19 cellular contexts compared by ENCODE assay signal in the genomic region with DNA sequence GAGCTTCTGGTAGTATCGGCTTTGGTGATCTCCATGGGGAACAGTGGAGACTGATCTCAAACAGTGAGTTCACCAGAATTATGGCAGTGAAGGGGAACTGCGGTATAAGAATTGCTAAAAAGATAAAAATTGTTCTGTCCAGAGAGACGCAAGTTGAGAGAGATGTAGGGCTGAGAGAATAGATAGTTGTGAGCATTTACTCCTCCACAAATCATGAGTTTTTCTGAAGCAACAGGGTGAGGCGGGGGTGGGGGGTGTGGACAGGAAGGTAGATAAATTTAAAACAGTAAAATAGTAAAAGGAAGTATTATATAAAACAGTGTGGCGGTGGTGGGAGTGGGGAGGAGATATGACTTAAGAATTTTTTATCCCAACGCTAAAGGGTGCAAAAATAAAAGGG.
DNase-seq lines count a peak whose midpoint lies in the region; ATAC-seq and TF ChIP-seq lines count a peak whose summit lies in the region.
"Had no signal": no experiment of that assay in that cellular context is flagged by ENCODE, and none has a peak within 500 bp of the region (broad histone marks: within the 10 kb centered on the region; RNA-seq: fewer than 3 reads in every experiment).

No MANE protein-coding gene starts in this region.

- H3K27me3 Mint-ChIP-seq in activated CD4-positive, alpha-beta memory T cell treated with anti-CD3 and anti-CD28 coated beads for 36 hours, result no peaks in the 10 kb centered on the region
- no peaks in the 10 kb centered on the region for H3K27me3 Mint-ChIP-seq in activated CD4-positive, alpha-beta memory T cell treated with anti-CD3 and anti-CD28 coated beads, Interleukin-2, amount 10 ng/mL, durations not matched to agents 7 days and 5 days
- H3K27me3 Mint-ChIP-seq in central memory CD8-positive, alpha-beta T cell, result no peaks in the 10 kb centered on the region
- no peaks in the 10 kb centered on the region for H3K27me3 Mint-ChIP-seq in stimulated activated naive CD8-positive, alpha-beta T cell treated with anti-CD3 and anti-CD28 coated beads, Interleukin-15, amount 100 ng/mL, for 72 hours

- 25 to 43% methylated on average over 6 of the region's 6 CpGs for WGBS in sigmoid colon, 2 donors

- no peak overlapping the region for H2AFZ ChIP-seq in OCI-LY1 (ENCODE audit: low read length)

- H3K4me1 ChIP-seq in OCI-LY1 (ENCODE audit: insufficient read depth, low read length, severe bottlenecking), result peaks cover 35% of the 10 kb centered on the region
- no peaks in the 10 kb centered on the region for H3K4me1 ChIP-seq in sigmoid colon

- no peak for DNase-seq in activated CD4-positive, alpha-beta memory T cell treated with anti-CD3 and anti-CD28 coated beads for 36 hours
- no peak for DNase-seq in activated CD4-positive, alpha-beta memory T cell treated with anti-CD3 and anti-CD28 coated beads, Interleukin-2, amount 10 ng/mL, durations not matched to agents 7 days and 5 days
- DNase-seq in central memory CD8-positive, alpha-beta T cell (ENCODE audit: low spot score in 2 of 2), result no peak
- no peak for DNase-seq in stimulated activated naive CD8-positive, alpha-beta T cell treated with anti-CD3 and anti-CD28 coated beads, Interleukin-15, amount 100 ng/mL, for 72 hours
- no peak for DNase-seq in AG08396 (ENCODE audit: low spot score)
- no peak for DNase-seq in sigmoid colon
- DNase-seq: ACHN; activated CD4-positive, alpha-beta T cell treated with anti-CD3 and anti-CD28 coated beads for 1 hour; activated effector memory CD4-positive, alpha-beta T cell treated with Interleukin-2 at 50 U/mL for 16 hours; DMS153; NCI-H146; nephron progenitor cell; PC-3; stimulated activated CD4-positive, alpha-beta T cell treated with anti-CD3 and anti-CD28 coated beads, Interleukin-2, amount 100 ng/mL, for 24 hours; stimulated activated CD8-positive, alpha-beta memory T cell treated with anti-CD3 and anti-CD28 coated beads, Interleukin-4, amount 100 ng/mL, for 48 hours had no signal

- POLR2A ChIA-PET in activated CD4-positive, alpha-beta memory T cell treated with anti-CD3 and anti-CD28 coated beads for 36 hours (lab: Charles Lee), result interaction anchor here (1.6 to 1.7 kb wide), 2 partner anchors 23 to 99 kb away, joined by 4 to 6 read pairs; partner anchors contain the start of gene NEDD9
- POLR2A ChIA-PET in activated CD4-positive, alpha-beta memory T cell treated with anti-CD3 and anti-CD28 coated beads, Interleukin-2, amount 10 ng/mL, durations not matched to agents 7 days and 5 days (lab: Charles Lee), result interaction anchor here (1.6 to 2.5 kb wide), 2 partner anchors 51 to 99 kb away, joined by 4 to 11 read pairs; partner anchors contain the start of gene NEDD9

- ATAC-seq in central memory CD8-positive, alpha-beta T cell (replicated peaks; ENCODE audit: extremely low read depth, poor library complexity, severe bottlenecking), result no peak
- no peak for ATAC-seq in stimulated activated naive CD8-positive, alpha-beta T cell treated with anti-CD3 and anti-CD28 coated beads, Interleukin-15, amount 100 ng/mL, for 72 hours
- ATAC-seq in GM21717 (IDR thresholded peaks at IDR 0.05; ENCODE audit: unreplicated experiment), result no peak
- ATAC-seq: SK-N-SH treated with all-trans-retinoic acid at 6 μM for 48 hours had no signal

- H3K9me2 ChIP-seq in OCI-LY1 (ENCODE audit: low read depth, low read length), result no peaks in the 10 kb centered on the region

- TF ChIP-seq CTCF in OCI-LY1 (IDR thresholded peaks at IDR 0.05; ENCODE audit: low read length), result no peak
- no peak for TF ChIP-seq CTCF in sigmoid colon (IDR thresholded peaks at IDR 0.05)

- 0 out of 2 replicates have a peak overlapping the region, but pooled peaks have one; percentile 2 for H3K4me2 ChIP-seq in OCI-LY1 (ENCODE audit: low read length)

- H3K9me3 ChIP-seq in OCI-LY1 (ENCODE audit: low read length) (no peaks in the 10 kb centered on the region), sigmoid colon (no peaks in the 10 kb centered on the region)

- no peaks in the 10 kb centered on the region for H3K36me3 ChIP-seq in OCI-LY1 (ENCODE audit: insufficient read depth, low read length)
- H3K36me3 ChIP-seq in sigmoid colon, result no peaks in the 10 kb centered on the region

- H3K27ac ChIP-seq in OCI-LY1 (ENCODE audit: low read depth, low read length, poor library complexity, severe bottlenecking) (no peak overlapping the region), sigmoid colon (no peak overlapping the region)

- no peaks in the 10 kb centered on the region for H3K79me2 ChIP-seq in OCI-LY1 (ENCODE audit: insufficient read depth, low read length)

- no peak for TF ChIP-seq EP300 in sigmoid colon (IDR thresholded peaks at IDR 0.05)

- no peak overlapping the region; the same call in 1 of the 2 replicates for H3K9ac ChIP-seq in OCI-LY1 (ENCODE audit: low read length)

- TF ChIP-seq POLR2A in sigmoid colon (IDR thresholded peaks at IDR 0.05), result no peak

- H3K36me3 Mint-ChIP-seq in activated CD4-positive, alpha-beta memory T cell treated with anti-CD3 and anti-CD28 coated beads for 36 hours, result peaks cover 20% of the 10 kb centered on the region
- H3K36me3 Mint-ChIP-seq in activated CD4-positive, alpha-beta memory T cell treated with anti-CD3 and anti-CD28 coated beads, Interleukin-2, amount 10 ng/mL, durations not matched to agents 7 days and 5 days (ENCODE audit: low read depth), result peaks cover 71% of the 10 kb centered on the region
- peaks cover 6% of the 10 kb centered on the region for H3K36me3 Mint-ChIP-seq in central memory CD8-positive, alpha-beta T cell (ENCODE audit: insufficient read depth)
- H3K36me3 Mint-ChIP-seq: brain had no signal

- H3K27ac Mint-ChIP-seq in activated CD4-positive, alpha-beta memory T cell treated with anti-CD3 and anti-CD28 coated beads for 36 hours, result peak overlapping the region; percentile 80
- H3K27ac Mint-ChIP-seq in activated CD4-positive, alpha-beta memory T cell treated with anti-CD3 and anti-CD28 coated beads, Interleukin-2, amount 10 ng/mL, durations not matched to agents 7 days and 5 days, result no peak overlapping the region
- peak overlapping the region; percentile 44 for H3K27ac Mint-ChIP-seq in central memory CD8-positive, alpha-beta T cell (ENCODE audit: low read depth)
- peak overlapping the region in 1 of 2 donors; percentile 11 for H3K27ac Mint-ChIP-seq in stimulated activated naive CD8-positive, alpha-beta T cell treated with anti-CD3 and anti-CD28 coated beads, Interleukin-15, amount 100 ng/mL, for 72 hours
- H3K27ac Mint-ChIP-seq: nephron progenitor cell had no signal

- H4K20me1 ChIP-seq in OCI-LY1 (ENCODE audit: insufficient read depth, low read length), result no peaks in the 10 kb centered on the region

- no peaks in the 10 kb centered on the region for H3K27me3 ChIP-seq in OCI-LY1 (ENCODE audit: insufficient read depth, low read length)
- H3K27me3 ChIP-seq in sigmoid colon, result no peaks in the 10 kb centered on the region

- CTCF ChIA-PET in activated CD4-positive, alpha-beta memory T cell treated with anti-CD3 and anti-CD28 coated beads for 36 hours (lab: Charles Lee), result no interaction called here
- CTCF ChIA-PET in activated CD4-positive, alpha-beta memory T cell treated with anti-CD3 and anti-CD28 coated beads, Interleukin-2, amount 10 ng/mL, durations not matched to agents 7 days and 5 days (lab: Charles Lee), result no interaction called here

- H3F3A ChIP-seq in OCI-LY1 (ENCODE audit: insufficient read depth, low read length), result no peaks in the 10 kb centered on the region

- H3K4me1 Mint-ChIP-seq in activated CD4-positive, alpha-beta memory T cell treated with anti-CD3 and anti-CD28 coated beads for 36 hours (ENCODE audit: low read depth), result peaks cover 74% of the 10 kb centered on the region
- peaks cover 40% of the 10 kb centered on the region for H3K4me1 Mint-ChIP-seq in activated CD4-positive, alpha-beta memory T cell treated with anti-CD3 and anti-CD28 coated beads, Interleukin-2, amount 10 ng/mL, durations not matched to agents 7 days and 5 days
- H3K4me1 Mint-ChIP-seq in central memory CD8-positive, alpha-beta T cell, result peaks cover 67% of the 10 kb centered on the region
- peaks cover 89% of the 10 kb centered on the region for H3K4me1 Mint-ChIP-seq in stimulated activated naive CD8-positive, alpha-beta T cell treated with anti-CD3 and anti-CD28 coated beads, Interleukin-15, amount 100 ng/mL, for 72 hours

- no peak overlapping the region for H3K4me3 Mint-ChIP-seq in activated CD4-positive, alpha-beta memory T cell treated with anti-CD3 and anti-CD28 coated beads for 36 hours
- H3K4me3 Mint-ChIP-seq in activated CD4-positive, alpha-beta memory T cell treated with anti-CD3 and anti-CD28 coated beads, Interleukin-2, amount 10 ng/mL, durations not matched to agents 7 days and 5 days, result no peak overlapping the region
- no peak overlapping the region for H3K4me3 Mint-ChIP-seq in central memory CD8-positive, alpha-beta T cell
- H3K4me3 Mint-ChIP-seq in stimulated activated naive CD8-positive, alpha-beta T cell treated with anti-CD3 and anti-CD28 coated beads, Interleukin-15, amount 100 ng/mL, for 72 hours, result peak overlapping the region; percentile 30 to 56
- H3K4me3 Mint-ChIP-seq: brain, nephron progenitor cell had no signal

- H3K9me3 Mint-ChIP-seq in activated CD4-positive, alpha-beta memory T cell treated with anti-CD3 and anti-CD28 coated beads for 36 hours, result no peaks in the 10 kb centered on the region
- no peaks in the 10 kb centered on the region for H3K9me3 Mint-ChIP-seq in activated CD4-positive, alpha-beta memory T cell treated with anti-CD3 and anti-CD28 coated beads, Interleukin-2, amount 10 ng/mL, durations not matched to agents 7 days and 5 days
- no peaks in the 10 kb centered on the region for H3K9me3 Mint-ChIP-seq in central memory CD8-positive, alpha-beta T cell
- no peaks in the 10 kb centered on the region for H3K9me3 Mint-ChIP-seq in stimulated activated naive CD8-positive, alpha-beta T cell treated with anti-CD3 and anti-CD28 coated beads, Interleukin-15, amount 100 ng/mL, for 72 hours
- H3K9me3 Mint-ChIP-seq: brain, nephron progenitor cell had no signal

- intact Hi-C loops in activated CD4-positive, alpha-beta memory T cell treated with anti-CD3 and anti-CD28 coated beads for 36 hours (cut with micrococcal nuclease), result no loop called here
- intact Hi-C loops in sigmoid colon (cut with DNase I), result no loop called here

- H3K4me3 ChIP-seq in OCI-LY1 (ENCODE audit: low read depth, low read length, poor library complexity, severe bottlenecking), result no peak overlapping the region
- no peak overlapping the region for H3K4me3 ChIP-seq in sigmoid colon

Comparison
In these comparisons a context has a peak if more than half of its experiments do, and no peak if none do; other contexts are left out.
1. H3K4me3 Mint-ChIP-seq: peak in stimulated activated naive CD8-positive, alpha-beta T cell treated with anti-CD3 and anti-CD28 coated beads, Interleukin-15, amount 100 ng/mL, for 72 hours (2 of 2); none in activated CD4-positive, alpha-beta memory T cell treated with anti-CD3 and anti-CD28 coated beads for 36 hours (single experiment), activated CD4-positive, alpha-beta memory T cell treated with anti-CD3 and anti-CD28 coated beads, Interleukin-2, amount 10 ng/mL, durations not matched to agents 7 days and 5 days (single experiment) and central memory CD8-positive, alpha-beta T cell (single experiment).